In genomic region chr11:89052220-89052619, GRCh38 we compare ENCODE assay signal across 26 cellular contexts. TPM values are rescaled to one million over a fixed set of nuclear protein-coding genes. Genes with fewer than 3 reads are reported as not detected.
"Had no signal": no experiment of that assay in that cellular context is flagged by ENCODE, and none has a peak within 500 bp of the region (broad histone marks: within the 10 kb centered on the region; RNA-seq: fewer than 3 reads in every experiment).

No MANE protein-coding gene starts in this region.

- H3K9me3 ChIP-seq: stomach, suprapubic skin, testis, thoracic aorta, thyroid gland, tibial nerve, transverse colon, upper lobe of left lung, upper lobe of right lung, uterus, vagina had no signal

- ATAC-seq: stimulated activated effector memory CD8-positive, alpha-beta T cell treated with anti-CD3 and anti-CD28 coated beads, Interleukin-12 subunit alpha, Interleukin-12 subunit beta, amount 100 ng/mL, for 72 hours; stimulated activated memory B cell treated with anti-CD40 and anti-IgM and Interleukin-4, amounts not matched to agents 10 μg/mL and 1 μg/mL and 100 μg/mL, for 72 hours; stimulated activated naive B cell treated with anti-CD40 and anti-IgM and Interleukin-4, amounts not matched to agents 10 μg/mL and 1 μg/mL and 100 μg/mL, for 72 hours; stimulated activated naive CD8-positive, alpha-beta T cell treated with anti-CD3 and anti-CD28 coated beads, Interleukin-15, amount 100 ng/mL, for 72 hours; stimulated activated naive CD8-positive, alpha-beta T cell treated with anti-CD3 and anti-CD28 coated beads, Interleukin-15, Interleukin-2, amounts not matched to agents 100 U/mL and 50 U/mL, for 24 hours; upper lobe of right lung had no signal

- H3K4me1 ChIP-seq: stomach, suprapubic skin, testis, thyroid gland, tibial nerve, transverse colon, upper lobe of left lung, upper lobe of right lung, uterus, vagina had no signal

- DNase-seq: stimulated activated CD4-positive, alpha-beta T cell treated with anti-CD3 and anti-CD28 coated beads, Interleukin-2, amount 100 ng/mL, for 48 hours; stimulated activated CD4-positive, alpha-beta T cell treated with anti-CD3 and anti-CD28 coated beads, Interleukin-4, amount 100 ng/mL, for 1 hour; stimulated activated CD4-positive, alpha-beta T cell treated with anti-CD3 and anti-CD28 coated beads, Interleukin-4, amount 100 ng/mL, for 24 hours; stimulated activated CD4-positive, alpha-beta T cell treated with anti-CD3 and anti-CD28 coated beads, Interleukin-4, amount 100 ng/mL, for 4 hours; stimulated activated CD8-positive, alpha-beta memory T cell treated with anti-CD3 and anti-CD28 coated beads, Interleukin-4, amount 100 ng/mL, for 48 hours; stimulated activated naive B cell treated with anti-CD40 and anti-IgM and Interleukin-4, amounts not matched to agents 10 μg/mL and 1 μg/mL and 100 μg/mL, for 72 hours; stimulated activated naive CD4-positive, alpha-beta T cell; stimulated activated naive CD4-positive, alpha-beta T cell treated with Interleukin-2 at 50 U/mL for 16 hours; stimulated activated naive CD8-positive, alpha-beta T cell treated with anti-CD3 and anti-CD28 coated beads, Interleukin-15, amount 100 ng/mL, for 72 hours; stimulated activated naive CD8-positive, alpha-beta T cell treated with anti-CD3 and anti-CD28 coated beads, Interleukin-15, Interleukin-2, amounts not matched to agents 100 U/mL and 50 U/mL, for 24 hours; stomach; substantia nigra; testis; thyroid gland; transverse colon; trophoblast cell; upper lobe of left lung; upper lobe of right lung; uterus had no signal

- H3K4me3 ChIP-seq: stomach, suprapubic skin, testis, thoracic aorta, thyroid gland, tibial nerve, transverse colon, upper lobe of left lung, upper lobe of right lung, uterus, vagina had no signal

- H3K27me3 ChIP-seq: stomach, suprapubic skin, testis, thyroid gland, tibial nerve, transverse colon, upper lobe of left lung, upper lobe of right lung, uterus, vagina had no signal

- H3K27ac ChIP-seq: stomach, suprapubic skin, testis, thoracic aorta, thyroid gland, tibial nerve, transverse colon, upper lobe of left lung, upper lobe of right lung, uterus, vagina had no signal

- H3K36me3 ChIP-seq: stomach, suprapubic skin, thoracic aorta, thyroid gland, tibial nerve, transverse colon, upper lobe of left lung, upper lobe of right lung, uterus, vagina had no signal

RNA-seq across cellular contexts. Expression of gene GRM5, which starts 13.6 kb away (rescaled TPM):
- total RNA-seq: suprapubic skin, transverse colon, ureter, vagina had no signal
- polyA plus RNA-seq: stomach had no signal
